1 cellular context compared by ENCODE assay signal in the genomic region with DNA sequence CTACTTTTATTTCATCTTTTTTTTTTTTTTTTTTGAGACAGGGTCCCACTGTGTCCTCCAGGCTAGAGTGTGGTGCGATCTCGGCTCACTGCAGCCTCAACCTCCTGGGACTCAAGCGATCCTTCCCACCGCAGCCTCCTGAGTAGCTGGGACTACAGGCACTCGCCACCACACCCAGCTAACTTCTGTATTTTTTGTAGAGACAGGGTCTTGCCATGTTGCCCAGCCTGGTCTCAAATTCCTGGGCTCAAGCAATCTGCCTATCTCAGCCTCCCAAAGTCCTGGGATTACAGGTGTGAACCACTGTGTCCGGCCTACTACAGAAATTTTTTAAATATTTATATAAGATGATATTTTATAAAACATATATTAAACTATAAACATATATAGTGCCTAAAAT.
TF ChIP-seq lines count a peak whose summit lies in the region.

No MANE protein-coding gene starts in this region.

TF ChIP-seq in HepG2, 621 proteins besides CTCF, POLR2A, EP300 and RAD21:
- no peak for TF ChIP-seq ZNF672 (CRISPR knock-in tag; IDR thresholded peaks at IDR 0.05)
- no peak for TF ChIP-seq ZNF607 (CRISPR knock-in tag; IDR thresholded peaks at IDR 0.05; ENCODE audit: borderline replicate concordance)
- TF ChIP-seq KDM2A (CRISPR knock-in tag; IDR thresholded peaks at IDR 0.05; ENCODE audit: borderline replicate concordance, low read depth), result no peak
- TF ChIP-seq, protein P1, sequence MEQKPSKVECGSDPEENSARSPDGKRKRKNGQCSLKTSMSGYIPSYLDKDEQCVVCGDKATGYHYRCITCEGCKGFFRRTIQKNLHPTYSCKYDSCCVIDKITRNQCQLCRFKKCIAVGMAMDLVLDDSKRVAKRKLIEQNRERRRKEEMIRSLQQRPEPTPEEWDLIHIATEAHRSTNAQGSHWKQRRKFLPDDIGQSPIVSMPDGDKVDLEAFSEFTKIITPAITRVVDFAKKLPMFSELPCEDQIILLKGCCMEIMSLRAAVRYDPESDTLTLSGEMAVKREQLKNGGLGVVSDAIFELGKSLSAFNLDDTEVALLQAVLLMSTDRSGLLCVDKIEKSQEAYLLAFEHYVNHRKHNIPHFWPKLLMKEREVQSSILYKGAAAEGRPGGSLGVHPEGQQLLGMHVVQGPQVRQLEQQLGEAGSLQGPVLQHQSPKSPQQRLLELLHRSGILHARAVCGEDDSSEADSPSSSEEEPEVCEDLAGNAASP (CRISPR knock-in tag; IDR thresholded peaks at IDR 0.05; ENCODE audit: borderline replicate concordance), result no peak
- no peak for TF ChIP-seq NONO (IDR thresholded peaks at IDR 0.05)
- TF ChIP-seq NONO (CRISPR knock-in tag; conservative IDR thresholded peaks at IDR 0.05), result no peak
- no peak for TF ChIP-seq ZBTB7A (CRISPR knock-in tag; IDR thresholded peaks at IDR 0.05)
- TF ChIP-seq CCDC6 (CRISPR knock-in tag; IDR thresholded peaks at IDR 0.05), result no peak
- TF ChIP-seq ZMAT3 (CRISPR knock-in tag; conservative IDR thresholded peaks at IDR 0.05), result no peak
- TF ChIP-seq SP140L (CRISPR knock-in tag; IDR thresholded peaks at IDR 0.05; ENCODE audit: borderline replicate concordance), result no peak
- TF ChIP-seq ZNF83 (CRISPR knock-in tag; IDR thresholded peaks at IDR 0.05; ENCODE audit: borderline replicate concordance), result no peak
TF ChIP-seq in HepG2: peak in this region for 0.
